ENCODE assay signal across 1 cellular context in genomic region chr9:133888048-133888778, GRCh38.
TF ChIP-seq lines count a peak whose summit lies in the region.

No MANE protein-coding gene starts in this region.

TF ChIP-seq in HepG2, 621 proteins besides CTCF, POLR2A, EP300 and RAD21 (continued from another document and continues in another):
- TF ChIP-seq ZNF558 (CRISPR knock-in tag; IDR thresholded peaks at IDR 0.05; ENCODE audit: borderline replicate concordance) (no peak), CREB3 (CRISPR knock-in tag; IDR thresholded peaks at IDR 0.05) (no peak), GMEB1 (CRISPR knock-in tag; IDR thresholded peaks at IDR 0.05; ENCODE audit: borderline replicate concordance) (peak; percentile 20; the same call in 1 of the 2 replicates), POLR2G (IDR thresholded peaks at IDR 0.05; ENCODE audit: low read depth, low read length) (peak; percentile 68), FOXA1 (IDR thresholded peaks at IDR 0.05) (no peak), FOXA1 (CRISPR knock-in tag; IDR thresholded peaks at IDR 0.05) (peak; percentile 39; the same call in 1 of the 2 replicates), HOXA5 (CRISPR knock-in tag; IDR thresholded peaks at IDR 0.05) (no peak), ZNF230 (CRISPR knock-in tag; IDR thresholded peaks at IDR 0.05) (peak; percentile 43; the same call in 1 of the 2 replicates), RFX5 (IDR thresholded peaks at IDR 0.05; ENCODE audit: low read depth, low read length) (0 out of 2 replicates have a peak, but pooled peaks have one; percentile 15), ZNF296 (CRISPR knock-in tag; conservative IDR thresholded peaks at IDR 0.05) (peak; percentile 68; the same call in 1 of the 2 replicates), TEAD3 (CRISPR knock-in tag; optimal IDR thresholded peaks at IDR 0.05; ENCODE audit: borderline replicate concordance) (peak; percentile 6), SNAI1 (CRISPR knock-in tag; IDR thresholded peaks at IDR 0.05; ENCODE audit: borderline replicate concordance) (no peak), FOXA3 (CRISPR knock-in tag; IDR thresholded peaks at IDR 0.05) (0 out of 2 replicates have a peak, but pooled peaks have one; percentile 62), ZGPAT (CRISPR knock-in tag; IDR thresholded peaks at IDR 0.05) (peak; percentile 59), ASH2L (IDR thresholded peaks at IDR 0.05; ENCODE audit: insufficient read length, low read depth, low read length) (peak; percentile 42), ZNF281 (CRISPR knock-in tag; IDR thresholded peaks at IDR 0.05; ENCODE audit: borderline replicate concordance) (no peak), ZKSCAN8 (CRISPR knock-in tag; IDR thresholded peaks at IDR 0.05; ENCODE audit: borderline replicate concordance) (peak; percentile 60; the same call in 1 of the 2 replicates), SNRNP70 (IDR thresholded peaks at IDR 0.05; ENCODE audit: low read depth, low read length) (no peak), FOXK2 (IDR thresholded peaks at IDR 0.05) (no peak), ZNF276 (CRISPR knock-in tag; IDR thresholded peaks at IDR 0.05; ENCODE audit: low read depth) (0 out of 2 replicates have a peak, but pooled peaks have one; percentile 20), ZNF263 (CRISPR knock-in tag; IDR thresholded peaks at IDR 0.05) (0 out of 2 replicates have a peak, but pooled peaks have one; percentile 41), GATAD2A (CRISPR knock-in tag; IDR thresholded peaks at IDR 0.05) (peak; percentile 84), ZNF83 (CRISPR knock-in tag; IDR thresholded peaks at IDR 0.05; ENCODE audit: borderline replicate concordance) (peak; percentile 77; the same call in 1 of the 2 replicates), SP2 (CRISPR knock-in tag; IDR thresholded peaks at IDR 0.05) (0 out of 2 replicates have a peak, but pooled peaks have one; percentile 3), ZMAT3 (CRISPR knock-in tag; conservative IDR thresholded peaks at IDR 0.05) (peak; percentile 89), ZNF569 (CRISPR knock-in tag; IDR thresholded peaks at IDR 0.05; ENCODE audit: borderline replicate concordance) (no peak), HOXA3 (CRISPR knock-in tag; IDR thresholded peaks at IDR 0.05) (peak; percentile 86), MYC (CRISPR knock-in tag; IDR thresholded peaks at IDR 0.05; ENCODE audit: borderline replicate concordance) (peak; percentile 80; the same call in 1 of the 2 replicates), TFE3 (CRISPR knock-in tag; IDR thresholded peaks at IDR 0.05) (peak; percentile 86), ZNF777 (CRISPR knock-in tag; IDR thresholded peaks at IDR 0.05) (no peak), NCOA2 (CRISPR knock-in tag; IDR thresholded peaks at IDR 0.05) (peak; percentile 81), THAP9 (CRISPR knock-in tag; IDR thresholded peaks at IDR 0.05; ENCODE audit: borderline replicate concordance) (peak; percentile 60; the same call in 1 of the 2 replicates), SPEN (CRISPR knock-in tag; IDR thresholded peaks at IDR 0.05; ENCODE audit: low read depth) (peak; percentile 82; the same call in 1 of the 2 replicates), ZNF556 (CRISPR knock-in tag; IDR thresholded peaks at IDR 0.05; ENCODE audit: borderline replicate concordance) (no peak), ELF3 (CRISPR knock-in tag; IDR thresholded peaks at IDR 0.05) (peak; percentile 59; the same call in 1 of the 2 replicates), MIXL1 (CRISPR knock-in tag; IDR thresholded peaks at IDR 0.05) (peak; percentile 13; the same call in 1 of the 2 replicates), GATAD1 (CRISPR knock-in tag; IDR thresholded peaks at IDR 0.05) (0 out of 2 replicates have a peak, but pooled peaks have one; percentile 9), TFAP4 (IDR thresholded peaks at IDR 0.05; ENCODE audit: borderline replicate concordance, low read depth) (peak; percentile 91; the same call in 1 of the 2 replicates), ZNF652 (CRISPR knock-in tag; IDR thresholded peaks at IDR 0.05; ENCODE audit: borderline replicate concordance, low read depth) (no peak), NFE2 (CRISPR knock-in tag; IDR thresholded peaks at IDR 0.05) (no peak), ZSCAN12 (CRISPR knock-in tag; IDR thresholded peaks at IDR 0.05) (peak; percentile 69; the same call in 1 of the 2 replicates), NFKB2 (CRISPR knock-in tag; IDR thresholded peaks at IDR 0.05; ENCODE audit: borderline replicate concordance) (0 out of 2 replicates have a peak, but pooled peaks have one; percentile 16), NR0B2 (CRISPR knock-in tag; IDR thresholded peaks at IDR 0.05) (no peak), ZNF713 (CRISPR knock-in tag; IDR thresholded peaks at IDR 0.05) (0 out of 2 replicates have a peak, but pooled peaks have one; percentile 24), UBTF (CRISPR knock-in tag; IDR thresholded peaks at IDR 0.05) (peak; percentile 53)
